In the genomic region with DNA sequence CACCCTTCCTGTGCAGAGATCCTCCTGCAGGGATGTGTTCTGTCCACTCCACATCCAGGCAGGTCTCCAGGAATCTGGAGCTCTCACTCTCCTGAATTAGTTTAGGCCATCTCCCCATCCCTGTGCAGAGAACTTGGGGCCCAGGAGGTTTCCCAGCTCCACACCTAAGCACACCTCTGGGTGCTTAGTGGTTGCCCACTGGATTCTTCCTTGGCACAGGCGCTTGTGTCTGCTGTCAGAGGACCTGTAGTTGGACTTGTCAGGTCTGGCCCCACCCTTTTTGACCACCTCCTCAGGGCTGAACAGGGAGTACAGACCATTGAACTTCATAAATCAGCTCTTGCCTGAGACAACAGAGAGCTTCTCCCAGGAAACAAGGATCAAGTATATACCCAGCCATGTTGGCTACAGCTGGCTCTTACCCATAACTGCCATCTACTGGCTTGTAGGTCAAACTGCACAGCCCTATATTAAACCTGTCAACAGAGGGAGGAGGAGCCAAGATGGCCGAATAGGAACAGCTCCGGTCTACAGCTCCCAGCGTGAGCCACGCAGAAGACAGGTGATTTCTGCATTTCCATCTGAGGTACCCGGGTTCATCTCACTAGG, we compare ENCODE assay signal across 7 cellular contexts.
DNase-seq lines count a peak whose midpoint lies in the region; ATAC-seq and TF ChIP-seq lines count a peak whose summit lies in the region.

No MANE protein-coding gene starts in this region.

- peak; percentile 65 for ATAC-seq in GM18519 (IDR thresholded peaks at IDR 0.05; ENCODE audit: low FRiP score, unreplicated experiment)
- ATAC-seq in HG03520 (IDR thresholded peaks at IDR 0.05; ENCODE audit: unreplicated experiment), result no peak

- no peaks in the 10 kb centered on the region for H3K79me1 ChIP-seq in mesendoderm (ENCODE audit: low read length)

- H4K20me1 ChIP-seq in Loucy (ENCODE audit: insufficient read depth, low read length, poor library complexity, severe bottlenecking), result no peaks in the 10 kb centered on the region

- peak; percentile 42; the same call in 1 of the 2 replicates for TF ChIP-seq CTCF in Loucy (conservative IDR thresholded peaks at IDR 0.05; ENCODE audit: low read length)
- peak; percentile 33 for TF ChIP-seq CTCF in astrocyte of the cerebellum (IDR thresholded peaks at IDR 0.05; ENCODE audit: low read depth, low read length, missing control alignments)

- no peak overlapping the region for H3K56ac ChIP-seq in mesendoderm (ENCODE audit: low read length)

- no peak overlapping the region for H2BK120ac ChIP-seq in mesendoderm (ENCODE audit: low read depth, low read length)

- H4K8ac ChIP-seq in mesendoderm (ENCODE audit: low read depth, low read length), result no peak overlapping the region

- no peak overlapping the region for H4K5ac ChIP-seq in mesendoderm (ENCODE audit: low read length)

- WGBS in mesendoderm (ENCODE audit: extremely low coverage, insufficient coverage, low lambda C conversion rate), result no CpG with 5 or more reads among the region's 6 CpGs

- no peak overlapping the region for H2BK15ac ChIP-seq in mesendoderm (replicated peaks; ENCODE audit: low read depth)

- H3K4me3 ChIP-seq in Loucy (ENCODE audit: low read length, poor library complexity, severe bottlenecking), result no peak overlapping the region
- H3K4me3 ChIP-seq in astrocyte of the cerebellum (ENCODE audit: low read depth, low read length), result no peak overlapping the region
- no peak overlapping the region for H3K4me3 ChIP-seq in mesendoderm (ENCODE audit: low read length)

- no peaks in the 10 kb centered on the region for H3K36me3 ChIP-seq in Loucy (ENCODE audit: insufficient read depth, low read length)
- no peaks in the 10 kb centered on the region for H3K36me3 ChIP-seq in mesendoderm (ENCODE audit: control insufficient read depth, insufficient read depth, low read length)

- H3K27ac ChIP-seq in mesendoderm (ENCODE audit: low read depth, low read length), result no peak overlapping the region

- no peaks in the 10 kb centered on the region for H3F3A ChIP-seq in Loucy (ENCODE audit: low read depth)

- H3K9me2 ChIP-seq in Loucy (replicated peaks; ENCODE audit: low read depth, low read length), result no peaks in the 10 kb centered on the region

- H3K4ac ChIP-seq in mesendoderm (ENCODE audit: low read depth, low read length), result no peak overlapping the region

- no peaks in the 10 kb centered on the region for H3K4me1 ChIP-seq in Loucy (ENCODE audit: insufficient read depth, low read length, poor library complexity, severe bottlenecking)
- H3K4me1 ChIP-seq in mesendoderm (ENCODE audit: control insufficient read depth, low read depth, low read length), result no peaks in the 10 kb centered on the region

- no peak overlapping the region for H3K18ac ChIP-seq in mesendoderm (ENCODE audit: low read length)

- in situ Hi-C loops in astrocyte of the cerebellum (cut with HindIII; ENCODE audit: low sequenced_read_pairs), result no loop called here

- H2AFZ ChIP-seq in Loucy (ENCODE audit: low read length), result peak overlapping the region; percentile 64; the same call in 1 of the 2 replicates

- H3K4me2 ChIP-seq in Loucy (ENCODE audit: low read depth, low read length, poor library complexity, severe bottlenecking) (no peak overlapping the region), mesendoderm (ENCODE audit: low read length) (no peak overlapping the region)

- H2BK5ac ChIP-seq in mesendoderm (ENCODE audit: low read length), result no peak overlapping the region

- H3K79me2 ChIP-seq in Loucy (ENCODE audit: insufficient read depth, low read length) (no peaks in the 10 kb centered on the region), mesendoderm (ENCODE audit: control insufficient read depth, insufficient read depth, low read length) (no peaks in the 10 kb centered on the region)

- DNase-seq in astrocyte of the cerebellum (ENCODE audit: low read depth) (peak; percentile 5), mesendoderm (peak; percentile 79), HPDE6-E6E7 (ENCODE audit: extremely low spot score) (no peak)
- DNase-seq in stimulated activated naive CD4-positive, alpha-beta T cell treated with Interleukin-2 at 50 U/mL for 16 hours (lab: John Stamatoyannopoulos, UW), result no peak

- H3K23ac ChIP-seq in mesendoderm (ENCODE audit: low read length), result no peak overlapping the region

- H2AK5ac ChIP-seq in mesendoderm (ENCODE audit: low read length), result no peak overlapping the region

- H3K27me3 ChIP-seq in Loucy (ENCODE audit: insufficient read depth, low read length, poor library complexity, severe bottlenecking) (no peaks in the 10 kb centered on the region), mesendoderm (ENCODE audit: insufficient read depth, low read length, poor library complexity) (no peaks in the 10 kb centered on the region)

- no peaks in the 10 kb centered on the region for H3K9me3 ChIP-seq in Loucy (ENCODE audit: insufficient read depth, low read depth, low read length)

- H3K9ac ChIP-seq in Loucy (ENCODE audit: low read depth, low read length, poor library complexity, severe bottlenecking) (no peak overlapping the region), mesendoderm (ENCODE audit: low read length) (no peak overlapping the region)

Comparison
In these comparisons a context has a peak if more than half of its experiments do, and no peak if none do; other contexts are left out.
1. DNase-seq: peak in astrocyte of the cerebellum (single experiment) and mesendoderm (single experiment); none in HPDE6-E6E7 (single experiment) and stimulated activated naive CD4-positive, alpha-beta T cell treated with Interleukin-2 at 50 U/mL for 16 hours (single experiment).